Comparison of ENCODE assay signal across 20 cellular contexts in the genomic region with DNA sequence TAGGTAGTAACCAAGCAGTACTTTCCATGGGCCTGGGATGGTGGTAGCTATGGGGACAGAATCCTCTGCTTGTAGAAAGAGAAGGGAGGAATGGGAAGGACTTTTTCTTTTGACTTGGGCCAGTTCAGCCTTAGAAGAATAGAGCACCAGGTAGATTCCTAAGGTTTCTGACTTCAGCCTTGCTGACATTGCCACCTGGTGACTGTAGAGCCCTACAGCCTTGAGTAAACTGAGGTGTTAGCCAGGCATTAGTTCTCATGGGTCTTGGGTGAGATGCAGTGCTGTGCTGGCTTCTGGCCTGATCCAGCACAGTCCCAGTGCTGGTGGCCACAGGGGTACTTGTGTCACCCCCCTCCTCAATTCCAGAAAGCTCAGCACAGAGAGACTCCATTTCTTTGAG.
A peak's percentile ranks its signal among the peaks of the same experiment; 100 is the strongest.
DNase-seq lines count a peak whose midpoint lies in the region; ATAC-seq and TF ChIP-seq lines count a peak whose summit lies in the region.
"Had no signal": no experiment of that assay in that cellular context is flagged by ENCODE, and none has a peak within 500 bp of the region (broad histone marks: within the 10 kb centered on the region; RNA-seq: fewer than 3 reads in every experiment).

No MANE protein-coding gene starts in this region.

- DNase-seq in DMS53 (lab: John Stamatoyannopoulos, UW), result peak; percentile 49
- no peak for DNase-seq in H9
- DNase-seq in WERI-Rb-1, result no peak
- DNase-seq in neural crest cell (ENCODE audit: low read depth, low spot score), result no peak
- no peak for DNase-seq in posterior cingulate gyrus
- no peak for DNase-seq in G401 (ENCODE audit: low spot score)
- DNase-seq: CD4-positive, alpha-beta T cell; DND-41; GDM1; MV-4-11; NCI-H1417 treated with DMSO at 0.1 percent for 48 hours; NCI-H2029 treated with DMSO at 0.1 percent for 48 hours; NCI-H2171 treated with DMSO at 0.1 percent for 48 hours; NCI-H774; Right ventricle myocardium superior; T-helper 1 cell had no signal

- no peak overlapping the region for H3K4me3 Mint-ChIP-seq in H9
- no peak overlapping the region for H3K4me3 Mint-ChIP-seq in neural crest cell
- H3K4me3 Mint-ChIP-seq: B cell; CD4-positive, alpha-beta T cell had no signal

- H4K91ac ChIP-seq in H9 (ENCODE audit: insufficient read length, low read depth, low read length), result no peak overlapping the region

- no peak overlapping the region for H3K9ac ChIP-seq in H9 (ENCODE audit: extremely low read depth, insufficient read length, low read length)

- H3K9me3 Mint-ChIP-seq in H9 (no peaks in the 10 kb centered on the region; a peak in 1 of 5 replicates), neural crest cell (peaks cover 6% of the 10 kb centered on the region)

- H3K18ac ChIP-seq in H9 (ENCODE audit: insufficient read length, low read depth, low read length), result no peak overlapping the region

- no peak overlapping the region for H3T11ph ChIP-seq in H9 (ENCODE audit: low read length)

- H3K4me1 ChIP-seq in H9 (ENCODE audit: insufficient read depth, low read length), result no peaks in the 10 kb centered on the region

- in situ Hi-C loops in G401 (cut with HindIII; ENCODE audit: low sequenced_read_pairs), result no loop called here

- H3K56ac ChIP-seq in H9 (ENCODE audit: insufficient read length, low read depth, low read length), result no peak overlapping the region

- no peak overlapping the region for H2AFZ ChIP-seq in H9 (ENCODE audit: low read length)

- no peaks in the 10 kb centered on the region; a peak in 1 of 7 replicates for H3K36me3 Mint-ChIP-seq in H9 (ENCODE audit: insufficient read depth in 1 of 3, low read depth in 3 of 3)
- H3K36me3 Mint-ChIP-seq in neural crest cell (ENCODE audit: low read depth), result no peaks in the 10 kb centered on the region

- no peak overlapping the region for H3K14ac ChIP-seq in H9 (ENCODE audit: insufficient read depth, low read length)

- H3K4me2 ChIP-seq in H9 (ENCODE audit: insufficient read depth, insufficient read length, low read length), result no peak overlapping the region

- H4K8ac ChIP-seq in H9 (replicated peaks; ENCODE audit: insufficient read length, low read depth, low read length), result no peak overlapping the region

- H3K4ac ChIP-seq in H9 (ENCODE audit: low read depth, low read length), result no peak overlapping the region

- no peak overlapping the region for H2BK5ac ChIP-seq in H9 (ENCODE audit: insufficient read length, low read length)

- no peaks in the 10 kb centered on the region for H3K79me2 ChIP-seq in H9 (ENCODE audit: insufficient read depth, low read length)

- H3K4me3 ChIP-seq in WERI-Rb-1 (ENCODE audit: low read depth, low read length), result no peak overlapping the region
- H3K4me3 ChIP-seq: GM12878 had no signal

- H3K27ac ChIP-seq in H9 (ENCODE audit: insufficient read length, low read depth, low read length) (no peak overlapping the region), WERI-Rb-1 (no peak overlapping the region)

- no peaks in the 10 kb centered on the region for H3K23me2 ChIP-seq in H9 (ENCODE audit: insufficient read length, low read depth, low read length, poor library complexity, severe bottlenecking)

- intact Hi-C loops in posterior cingulate gyrus (cut with DNase I), result no loop called here

- no peak overlapping the region; a peak in 1 of 7 replicates for H3K27ac Mint-ChIP-seq in H9
- H3K27ac Mint-ChIP-seq in neural crest cell (ENCODE audit: unreplicated experiment), result peak overlapping the region; percentile 21
- H3K27ac Mint-ChIP-seq: B cell; CD4-positive, alpha-beta T cell had no signal

- H3K27me3 ChIP-seq in H9 (ENCODE audit: insufficient read depth, low read length) (no peaks in the 10 kb centered on the region), WERI-Rb-1 (ENCODE audit: insufficient read depth, low read depth, severe bottlenecking) (no peaks in the 10 kb centered on the region)

- no peaks in the 10 kb centered on the region for H4K20me1 ChIP-seq in H9 (ENCODE audit: control insufficient read depth, insufficient read depth, insufficient read length)

- no peaks in the 10 kb centered on the region for H3K27me3 Mint-ChIP-seq in H9 (ENCODE audit: low read depth)
- H3K27me3 Mint-ChIP-seq in neural crest cell (ENCODE audit: low read depth), result no peaks in the 10 kb centered on the region
- H3K27me3 Mint-ChIP-seq: B cell; CD4-positive, alpha-beta T cell had no signal

- no peak overlapping the region for H2BK20ac ChIP-seq in H9 (ENCODE audit: low read depth, low read length, poor library complexity, severe bottlenecking)

- H3K36me3 ChIP-seq in WERI-Rb-1, result no peaks in the 10 kb centered on the region

- peak; percentile 25; the same call in 1 of the 3 replicates for TF ChIP-seq CTCF in H9 (conservative IDR thresholded peaks at IDR 0.05)
- TF ChIP-seq CTCF in WERI-Rb-1 (IDR thresholded peaks at IDR 0.05; ENCODE audit: low read depth, low read length), result peak; percentile 42; the same call in 1 of the 2 replicates
- no peak for TF ChIP-seq CTCF in neural crest cell (conservative IDR thresholded peaks at IDR 0.05)

- H2AK5ac ChIP-seq in H9 (ENCODE audit: insufficient read length, low read length), result no peak overlapping the region

- no peaks in the 10 kb centered on the region for H3K4me1 Mint-ChIP-seq in H9
- no peaks in the 10 kb centered on the region for H3K4me1 Mint-ChIP-seq in neural crest cell
- H3K4me1 Mint-ChIP-seq: B cell had no signal

- H4K5ac ChIP-seq in H9 (ENCODE audit: insufficient read length, low read depth, low read length), result no peak overlapping the region

- H2BK120ac ChIP-seq in H9 (ENCODE audit: low read depth, low read length, poor library complexity, severe bottlenecking), result no peak overlapping the region

- no peak for ATAC-seq in HG03095 (IDR thresholded peaks at IDR 0.05; ENCODE audit: unreplicated experiment)
- ATAC-seq: GM12878, SK-N-SH treated with all-trans-retinoic acid at 6 μM for 48 hours had no signal

- H3K23ac ChIP-seq in H9 (ENCODE audit: insufficient read length, low read depth, low read length), result no peak overlapping the region

- no peaks in the 10 kb centered on the region for H3K79me1 ChIP-seq in H9 (ENCODE audit: insufficient read depth, low read depth, low read length, poor library complexity, severe bottlenecking)

- no peak overlapping the region for H2BK15ac ChIP-seq in H9 (ENCODE audit: low read depth, low read length)

- no peak overlapping the region for H2BK12ac ChIP-seq in H9 (ENCODE audit: insufficient read length, low read depth, low read length)

- no peaks in the 10 kb centered on the region for H3K9me3 ChIP-seq in H9 (ENCODE audit: control insufficient read depth, low read depth, low read length)
- no peaks in the 10 kb centered on the region for H3K9me3 ChIP-seq in WERI-Rb-1 (ENCODE audit: severe bottlenecking)
